20 cellular contexts compared by ENCODE assay signal in genomic region chr6:56741472-56741871, GRCh38.
DNase-seq lines count a peak whose midpoint lies in the region; ATAC-seq, FAIRE-seq and TF ChIP-seq lines count a peak whose summit lies in the region.
"Had no signal": no experiment of that assay in that cellular context is flagged by ENCODE, and none has a peak within 500 bp of the region (broad histone marks: within the 10 kb centered on the region; RNA-seq: fewer than 3 reads in every experiment).

No MANE protein-coding gene starts in this region.

- POLR2A ChIA-PET in PC-3 (lab: Charles Lee; ENCODE audit: unreplicated experiment), result no interaction called here

- no peaks in the 10 kb centered on the region for H3K9me3 Mint-ChIP-seq in osteocyte (ENCODE audit: unreplicated experiment)

- H3K27ac ChIP-seq in PC-3 (ENCODE audit: low read length) (no peak overlapping the region), esophagus muscularis mucosa (replicated peaks in 1 of 4) (peak overlapping the region in 3 of 4 donors; percentile 40 to 59 (median 58))
- H3K27ac ChIP-seq: adrenal gland, SJSA1, upper lobe of left lung had no signal

- intact Hi-C loops in PC-3 (cut with micrococcal nuclease) (no loop called here), esophagus muscularis mucosa (cut with DNase I) (no loop called here)

- H3K9me2 ChIP-seq in PC-3 (replicated peaks; ENCODE audit: low read length), result no peaks in the 10 kb centered on the region

- no TSS peak for BruUV-seq in PC-3 (replicated peaks; lab: Mats Ljungman, UMichigan)

- H3K4me3 Mint-ChIP-seq in osteocyte (ENCODE audit: unreplicated experiment), result no peak overlapping the region

- H3K4me2 ChIP-seq in PC-3 (ENCODE audit: low read length), result peak overlapping the region; percentile 18; the same call in 1 of the 2 replicates

- H4K20me1 ChIP-seq in PC-3 (ENCODE audit: low read length), result no peaks in the 10 kb centered on the region

- no peak for TF ChIP-seq CTCF in PC-3 (conservative IDR thresholded peaks at IDR 0.05; ENCODE audit: low read depth, low read length)
- no peak for TF ChIP-seq CTCF in esophagus muscularis mucosa (IDR thresholded peaks at IDR 0.05)
- TF ChIP-seq CTCF in osteocyte (IDR thresholded peaks at IDR 0.05), result no peak

- TF ChIP-seq EP300 in esophagus muscularis mucosa (IDR thresholded peaks at IDR 0.05), result no peak

- CTCF ChIA-PET in PC-3 (lab: Charles Lee), result no interaction called here

- peak; percentile 18 for FAIRE-seq in GM18507 (lab: Jason Lieb, UNC)

- H3K4me1 ChIP-seq in PC-3 (ENCODE audit: insufficient read depth, low read length) (peaks cover 17% of the 10 kb centered on the region), esophagus muscularis mucosa (peaks cover 31 to 64% (median 57%) of the 10 kb centered on the region in 4 donors)

- no peaks in the 10 kb centered on the region for H3K36me3 ChIP-seq in PC-3 (ENCODE audit: low read depth, low read length)
- no peaks in the 10 kb centered on the region for H3K36me3 ChIP-seq in esophagus muscularis mucosa
- H3K36me3 ChIP-seq: adrenal gland, upper lobe of left lung had no signal

- DNase-seq in GM18507 (ENCODE audit: extremely low spot score, insufficient read length, low read depth) (no peak), PC-3 (no peak), esophagus muscularis mucosa (ENCODE audit: extremely low spot score) (no peak), osteocyte (ENCODE audit: extremely low spot score, unreplicated experiment) (no peak), GF-D8 (lab: John Stamatoyannopoulos, UW) (no peak)
- DNase-seq in stimulated activated CD4-positive, alpha-beta T cell treated with anti-CD3 and anti-CD28 coated beads, Interleukin-12 subunit alpha, Interleukin-12 subunit beta, amount 100 ng/mL, for 4 hours, result no peak
- no peak for DNase-seq in stimulated activated CD4-positive, alpha-beta T cell treated with anti-CD3 and anti-CD28 coated beads, Interleukin-1b, Interleukin-23, amount 100 ng/mL, for 48 hours
- DNase-seq: activated CD4-positive, CD25-positive, alpha-beta regulatory T cell treated with anti-CD3 and anti-CD28 coated beads, Interleukin-2, amount 50 U/mL, for 72 hours; adrenal gland; central memory CD4-positive, alpha-beta T cell; effector memory CD4-positive, alpha-beta T cell; Kasumi-1; mesendoderm; NCI-H1105 treated with DMSO at 0.1 percent for 48 hours; NCI-H526 treated with DMSO at 0.1 percent for 48 hours; OCI-M1; stimulated activated naive CD8-positive, alpha-beta T cell treated with anti-CD3 and anti-CD28 coated beads, Interleukin-15, Interleukin-2, amounts not matched to agents 100 U/mL and 50 U/mL, for 24 hours; upper lobe of left lung had no signal

- H3K4me3 ChIP-seq in PC-3 (ENCODE audit: low read length) (no peak overlapping the region), esophagus muscularis mucosa (peak overlapping the region in 3 of 4 donors; percentile 32 to 43 (median 42))

- no peak overlapping the region for H2AFZ ChIP-seq in PC-3 (ENCODE audit: low read length)

- H3K9me3 ChIP-seq in PC-3 (ENCODE audit: low read length), result no peaks in the 10 kb centered on the region
- no peaks in the 10 kb centered on the region for H3K9me3 ChIP-seq in esophagus muscularis mucosa
- H3K9me3 ChIP-seq: adrenal gland, SJSA1, upper lobe of left lung had no signal

- no peak for TF ChIP-seq POLR2A in esophagus muscularis mucosa (IDR thresholded peaks at IDR 0.05; ENCODE audit: low read depth)

- H3K79me2 ChIP-seq in PC-3 (ENCODE audit: low read length), result peaks cover 41% of the 10 kb centered on the region

- ATAC-seq in PC-3 (no peak), GM18498 (IDR thresholded peaks at IDR 0.05; ENCODE audit: unreplicated experiment) (no peak)
- ATAC-seq: stimulated activated naive CD8-positive, alpha-beta T cell treated with anti-CD3 and anti-CD28 coated beads, Interleukin-15, Interleukin-2, amounts not matched to agents 100 U/mL and 50 U/mL, for 24 hours had no signal

- H3K36me3 Mint-ChIP-seq in osteocyte (ENCODE audit: unreplicated experiment), result no peaks in the 10 kb centered on the region

- no peaks in the 10 kb centered on the region for H3F3A ChIP-seq in PC-3 (ENCODE audit: low read length, unreplicated experiment)

- H3K27ac Mint-ChIP-seq in osteocyte (ENCODE audit: unreplicated experiment), result peak overlapping the region; percentile 77

- no peak overlapping the region for H3K9ac ChIP-seq in PC-3 (ENCODE audit: low read length)

- H3K4me1 Mint-ChIP-seq in osteocyte (ENCODE audit: unreplicated experiment), result peaks cover 40% of the 10 kb centered on the region

- no peaks in the 10 kb centered on the region for H3K27me3 ChIP-seq in PC-3 (ENCODE audit: low read length)
- no peaks in the 10 kb centered on the region for H3K27me3 ChIP-seq in esophagus muscularis mucosa
- H3K27me3 ChIP-seq: adrenal gland, SJSA1, upper lobe of left lung had no signal

- H3K27me3 Mint-ChIP-seq in osteocyte (ENCODE audit: unreplicated experiment), result no peaks in the 10 kb centered on the region
